In the genomic region with DNA sequence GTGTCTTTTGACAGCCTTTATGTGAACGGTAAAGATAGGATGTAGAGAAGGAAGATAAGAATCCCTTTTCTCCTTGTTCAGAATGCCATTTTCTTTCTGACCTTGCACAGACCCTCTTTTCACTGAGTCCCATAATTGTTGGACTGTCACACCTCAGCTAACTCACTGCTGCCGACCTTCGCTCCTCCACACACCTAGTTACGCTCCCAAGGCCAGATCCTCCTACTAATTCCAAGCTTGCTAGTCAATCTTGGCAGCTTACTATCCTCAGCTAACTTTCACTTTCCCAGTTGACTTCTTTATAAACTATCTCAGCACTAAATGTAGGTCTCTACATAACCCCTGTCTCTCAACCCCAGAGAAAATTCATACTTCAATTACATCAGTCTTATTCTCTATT, we compare ENCODE assay signal across 24 cellular contexts.
"Had no signal": no experiment of that assay in that cellular context is flagged by ENCODE, and none has a peak within 500 bp of the region (broad histone marks: within the 10 kb centered on the region; RNA-seq: fewer than 3 reads in every experiment).

No MANE protein-coding gene starts in this region.

- ATAC-seq: activated CD4-positive, CD25-positive, alpha-beta regulatory T cell treated with anti-CD3 and anti-CD28 coated beads, Interleukin-2, amount 50 U/mL, for 24 hours; activated T-cell treated with anti-CD3 and anti-CD28 coated beads, Interleukin-2, amount 50 U/mL, for 4 hours; activated T-helper 17 cell treated with anti-CD3 and anti-CD28 coated beads, Interleukin-2, amount 50 U/mL, for 72 hours; foreskin keratinocyte; heart left ventricle; mucosa of descending colon had no signal

- H3K4me3 ChIP-seq: heart left ventricle, left ventricle myocardium inferior, mucosa of descending colon, ovary, right atrium auricular region, tibial nerve had no signal

- DNase-seq: activated CD4-positive, alpha-beta memory T cell treated with anti-CD3 and anti-CD28 coated beads, Interleukin-2, amount 10 ng/mL, durations not matched to agents 7 days and 5 days; activated CD4-positive, alpha-beta T cell treated with anti-CD3 and anti-CD28 coated beads, Interleukin-2, amount 10 ng/mL, durations not matched to agents 7 days and 5 days; activated CD8-positive, alpha-beta memory T cell treated with anti-CD3 and anti-CD28 coated beads, Interleukin-2, amount 50 U/mL, for 48 hours; activated gamma-delta T cell treated with Interleukin-2 at 50 U/mL for 16 hours; activated naive CD4-positive, alpha-beta T cell treated with anti-CD3 and anti-CD28 coated beads, Interleukin-2, amount 50 U/mL, for 16 hours; activated T-cell treated with anti-CD3 and anti-CD28 coated beads, Interleukin-2, amount 50 U/mL, for 4 hours; amniotic stem cell; brain microvascular endothelial cell; cortex of kidney; foreskin keratinocyte; heart left ventricle; hypothalamus; immature natural killer cell; kidney; left ventricle myocardium inferior; mucosa of descending colon; ovary; stimulated activated CD4-positive, alpha-beta T cell treated with anti-CD3 and anti-CD28 coated beads, Interleukin-2, amount 100 ng/mL, for 48 hours; stimulated activated naive CD4-positive, alpha-beta T cell treated with Interleukin-2 at 50 U/mL for 16 hours; WERI-Rb-1 had no signal

- H3K36me3 ChIP-seq: brain microvascular endothelial cell, heart left ventricle, left ventricle myocardium inferior, ovary, right atrium auricular region, tibial nerve, WERI-Rb-1 had no signal

- H3K4me1 ChIP-seq: foreskin keratinocyte, heart left ventricle, left ventricle myocardium inferior, right atrium auricular region, tibial nerve had no signal

- H3K27ac ChIP-seq: brain microvascular endothelial cell, foreskin keratinocyte, heart left ventricle, left ventricle myocardium inferior, ovary, right atrium auricular region, tibial nerve, WERI-Rb-1 had no signal

- H3K9me3 ChIP-seq: ovary, right atrium auricular region had no signal

- H3K27me3 ChIP-seq: brain microvascular endothelial cell, foreskin keratinocyte, right atrium auricular region, tibial nerve had no signal
